In the genomic region with DNA sequence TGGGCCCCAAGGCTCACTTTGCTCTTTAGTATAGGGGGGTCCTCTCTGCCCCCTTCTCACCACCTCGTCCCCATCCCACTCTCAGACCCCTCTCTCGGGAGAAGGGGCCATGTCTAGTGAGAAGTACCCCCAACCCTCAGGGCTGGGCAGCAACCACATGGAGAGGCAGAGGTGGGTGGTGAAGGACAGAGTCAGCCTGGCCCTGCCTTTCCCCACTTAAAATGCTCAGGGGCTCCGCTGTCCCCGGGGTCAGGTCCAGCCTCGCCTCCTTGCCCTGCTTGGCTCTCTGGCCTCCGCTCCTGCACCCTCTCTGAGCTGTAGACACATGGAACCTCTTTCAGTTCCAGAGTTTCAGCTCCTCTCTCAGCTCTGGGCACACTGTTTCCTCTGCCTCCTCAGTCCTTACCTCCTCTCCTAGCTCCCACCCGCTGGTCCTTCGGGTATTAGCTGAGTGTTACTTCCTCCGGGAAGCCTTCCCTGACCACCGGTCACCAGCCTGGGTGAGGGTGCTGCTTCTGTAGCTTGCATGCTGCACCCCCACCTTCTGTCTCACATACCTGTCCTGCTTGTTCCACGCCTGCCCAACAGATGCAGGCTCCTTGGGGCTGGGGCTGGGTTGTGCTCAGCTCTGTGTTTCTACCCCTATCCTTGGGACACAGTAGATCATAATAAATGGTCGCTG, we compare ENCODE assay signal across 13 cellular contexts.
DNase-seq lines count a peak whose midpoint lies in the region; ATAC-seq lines count a peak whose summit lies in the region.
"Had no signal": no experiment of that assay in that cellular context is flagged by ENCODE, and none has a peak within 500 bp of the region (broad histone marks: within the 10 kb centered on the region; RNA-seq: fewer than 3 reads in every experiment).

No MANE protein-coding gene starts in this region.

- H3K27ac Mint-ChIP-seq in activated CD4-positive, alpha-beta T cell treated with anti-CD3 and anti-CD28 coated beads for 36 hours = no peak overlapping the region
- no peak overlapping the region for H3K27ac Mint-ChIP-seq in activated CD4-positive, alpha-beta T cell treated with anti-CD3 and anti-CD28 coated beads, Interleukin-2, amount 10 ng/mL, durations not matched to agents 24 days and 14 days
- no peak overlapping the region for H3K27ac Mint-ChIP-seq in stimulated activated naive CD8-positive, alpha-beta T cell treated with anti-CD3 and anti-CD28 coated beads, Interleukin-15, amount 100 ng/mL, for 72 hours
- H3K27ac Mint-ChIP-seq: CD4-positive, CD25-positive, alpha-beta regulatory T cell had no signal

- peaks cover 38% of the 10 kb centered on the region for H3K27me3 Mint-ChIP-seq in activated CD4-positive, alpha-beta T cell treated with anti-CD3 and anti-CD28 coated beads for 36 hours
- peaks cover 45% of the 10 kb centered on the region for H3K27me3 Mint-ChIP-seq in activated CD4-positive, alpha-beta T cell treated with anti-CD3 and anti-CD28 coated beads, Interleukin-2, amount 10 ng/mL, durations not matched to agents 24 days and 14 days
- peaks cover 55% of the 10 kb centered on the region for H3K27me3 Mint-ChIP-seq in stimulated activated naive CD8-positive, alpha-beta T cell treated with anti-CD3 and anti-CD28 coated beads, Interleukin-15, amount 100 ng/mL, for 72 hours

- CTCF ChIA-PET in activated CD4-positive, alpha-beta T cell treated with anti-CD3 and anti-CD28 coated beads for 36 hours (lab: Charles Lee) = interaction anchor here (0.8 to 1.0 kb wide), 2 partner anchors 16 to 21 kb away, joined by 3 read pairs; no protein-coding TSS in a partner anchor

- peak; percentile 2 for DNase-seq in activated CD4-positive, alpha-beta T cell treated with anti-CD3 and anti-CD28 coated beads for 36 hours
- DNase-seq in activated CD4-positive, alpha-beta T cell treated with anti-CD3 and anti-CD28 coated beads, Interleukin-2, amount 10 ng/mL, durations not matched to agents 24 days and 14 days = no peak
- no peak for DNase-seq in stimulated activated naive CD8-positive, alpha-beta T cell treated with anti-CD3 and anti-CD28 coated beads, Interleukin-15, Interleukin-2, amounts not matched to agents 100 U/mL and 50 U/mL, for 24 hours
- no peak for DNase-seq in stimulated activated naive CD8-positive, alpha-beta T cell treated with anti-CD3 and anti-CD28 coated beads, Interleukin-15, amount 100 ng/mL, for 72 hours
- DNase-seq in posterior vena cava (ENCODE audit: low spot score) = peak; percentile 67
- no peak for DNase-seq in CD1c-positive myeloid dendritic cell (ENCODE audit: extremely low spot score)
- DNase-seq: CD4-positive, CD25-positive, alpha-beta regulatory T cell; NCI-H1105; NCI-H1694; NCI-H2081 treated with DMSO at 0.1 percent for 48 hours; SHP77 treated with DMSO at 0.1 percent for 48 hours had no signal

- H3K4me3 Mint-ChIP-seq in activated CD4-positive, alpha-beta T cell treated with anti-CD3 and anti-CD28 coated beads for 36 hours = no peak overlapping the region
- H3K4me3 Mint-ChIP-seq in activated CD4-positive, alpha-beta T cell treated with anti-CD3 and anti-CD28 coated beads, Interleukin-2, amount 10 ng/mL, durations not matched to agents 24 days and 14 days = no peak overlapping the region
- H3K4me3 Mint-ChIP-seq in stimulated activated naive CD8-positive, alpha-beta T cell treated with anti-CD3 and anti-CD28 coated beads, Interleukin-15, amount 100 ng/mL, for 72 hours = no peak overlapping the region
- H3K4me3 Mint-ChIP-seq: CD4-positive, CD25-positive, alpha-beta regulatory T cell had no signal

- no peaks in the 10 kb centered on the region for H3K36me3 Mint-ChIP-seq in activated CD4-positive, alpha-beta T cell treated with anti-CD3 and anti-CD28 coated beads for 36 hours (ENCODE audit: low read depth)
- H3K36me3 Mint-ChIP-seq in activated CD4-positive, alpha-beta T cell treated with anti-CD3 and anti-CD28 coated beads, Interleukin-2, amount 10 ng/mL, durations not matched to agents 24 days and 14 days (ENCODE audit: low read depth) = no peaks in the 10 kb centered on the region
- H3K36me3 Mint-ChIP-seq: CD4-positive, CD25-positive, alpha-beta regulatory T cell had no signal

- POLR2A ChIA-PET in activated CD4-positive, alpha-beta T cell treated with anti-CD3 and anti-CD28 coated beads for 36 hours (lab: Charles Lee) = no interaction called here

- H3K4me1 Mint-ChIP-seq in activated CD4-positive, alpha-beta T cell treated with anti-CD3 and anti-CD28 coated beads for 36 hours = peaks cover 5% of the 10 kb centered on the region
- peaks cover 2% of the 10 kb centered on the region for H3K4me1 Mint-ChIP-seq in activated CD4-positive, alpha-beta T cell treated with anti-CD3 and anti-CD28 coated beads, Interleukin-2, amount 10 ng/mL, durations not matched to agents 24 days and 14 days
- H3K4me1 Mint-ChIP-seq in stimulated activated naive CD8-positive, alpha-beta T cell treated with anti-CD3 and anti-CD28 coated beads, Interleukin-15, amount 100 ng/mL, for 72 hours = peaks cover 9% of the 10 kb centered on the region

- intact Hi-C loops in activated CD4-positive, alpha-beta T cell treated with anti-CD3 and anti-CD28 coated beads for 36 hours (cut with DNase I, micrococcal nuclease) = no loop called here
- intact Hi-C loops in activated CD4-positive, alpha-beta T cell treated with anti-CD3 and anti-CD28 coated beads, Interleukin-2, amount 10 ng/mL, durations not matched to agents 24 days and 14 days (cut with micrococcal nuclease) = no loop called here
- intact Hi-C loops in posterior vena cava (cut with DNase I) = no loop called here

- ATAC-seq in activated CD4-positive, alpha-beta T cell treated with anti-CD3 and anti-CD28 coated beads for 36 hours = no peak
- peak; percentile 6 for ATAC-seq in stimulated activated naive CD8-positive, alpha-beta T cell treated with anti-CD3 and anti-CD28 coated beads, Interleukin-15, Interleukin-2, amounts not matched to agents 100 U/mL and 50 U/mL, for 24 hours
- no peak for ATAC-seq in stimulated activated naive CD8-positive, alpha-beta T cell treated with anti-CD3 and anti-CD28 coated beads, Interleukin-15, amount 100 ng/mL, for 72 hours
- no peak for ATAC-seq in GM21529 (IDR thresholded peaks at IDR 0.05; ENCODE audit: unreplicated experiment)
- ATAC-seq in HG03571 (IDR thresholded peaks at IDR 0.05; ENCODE audit: unreplicated experiment) = no peak

- no peaks in the 10 kb centered on the region for H3K9me3 Mint-ChIP-seq in activated CD4-positive, alpha-beta T cell treated with anti-CD3 and anti-CD28 coated beads for 36 hours (ENCODE audit: low read depth)
- no peaks in the 10 kb centered on the region for H3K9me3 Mint-ChIP-seq in activated CD4-positive, alpha-beta T cell treated with anti-CD3 and anti-CD28 coated beads, Interleukin-2, amount 10 ng/mL, durations not matched to agents 24 days and 14 days
- no peaks in the 10 kb centered on the region for H3K9me3 Mint-ChIP-seq in stimulated activated naive CD8-positive, alpha-beta T cell treated with anti-CD3 and anti-CD28 coated beads, Interleukin-15, amount 100 ng/mL, for 72 hours

Comparison
In these comparisons a context has a peak if more than half of its experiments do, and no peak if none do; other contexts are left out.
1. DNase-seq: peak in activated CD4-positive, alpha-beta T cell treated with anti-CD3 and anti-CD28 coated beads for 36 hours (single experiment) and posterior vena cava (single experiment); none in activated CD4-positive, alpha-beta T cell treated with anti-CD3 and anti-CD28 coated beads, Interleukin-2, amount 10 ng/mL, durations not matched to agents 24 days and 14 days (single experiment), stimulated activated naive CD8-positive, alpha-beta T cell treated with anti-CD3 and anti-CD28 coated beads, Interleukin-15, Interleukin-2, amounts not matched to agents 100 U/mL and 50 U/mL, for 24 hours (single experiment), stimulated activated naive CD8-positive, alpha-beta T cell treated with anti-CD3 and anti-CD28 coated beads, Interleukin-15, amount 100 ng/mL, for 72 hours (0 of 2) and CD1c-positive myeloid dendritic cell (single experiment).